Comparison of ENCODE assay signal across 15 cellular contexts in the genomic region with DNA sequence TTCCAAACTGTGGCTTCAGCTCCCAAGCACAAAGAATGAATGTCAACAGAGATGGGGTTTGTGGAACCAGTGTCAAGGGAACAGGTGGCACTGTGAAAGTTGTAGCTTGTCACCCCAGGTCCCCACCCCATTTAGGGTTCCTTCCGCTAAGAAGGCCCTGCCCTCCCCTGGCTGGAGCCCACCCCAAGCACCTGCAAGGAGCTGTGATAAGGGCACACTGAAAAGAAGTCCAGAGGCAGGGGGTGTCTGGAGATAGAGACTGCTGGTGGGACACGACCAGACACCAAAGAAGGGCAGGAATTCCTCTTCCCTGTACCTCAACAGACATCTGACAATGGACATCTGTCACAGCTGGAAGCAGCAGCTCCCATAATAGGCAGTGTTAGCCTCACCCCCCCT. TPM values are rescaled to one million over a fixed set of nuclear protein-coding genes. Genes with fewer than 3 reads are reported as not detected.
"Had no signal": no experiment of that assay in that cellular context is flagged by ENCODE, and none has a peak within 500 bp of the region (broad histone marks: within the 10 kb centered on the region; RNA-seq: fewer than 3 reads in every experiment).

No MANE protein-coding gene starts in this region.

- H3K4me1 ChIP-seq: parathyroid adenoma, SJCRH30 had no signal

- ATAC-seq: activated CD4-positive, alpha-beta T cell treated with anti-CD3 and anti-CD28 coated beads for 36 hours; activated naive CD4-positive, alpha-beta T cell treated with anti-CD3 and anti-CD28 coated beads, Interleukin-2, amount 50 U/mL, for 72 hours; activated T-helper 17 cell treated with anti-CD3 and anti-CD28 coated beads, Interleukin-2, amount 50 U/mL, for 72 hours; left ventricle myocardium superior had no signal

- H3K36me3 Mint-ChIP-seq: activated naive CD4-positive, alpha-beta T cell treated with anti-CD3 and anti-CD28 coated beads, Interleukin-2, amount 50 U/mL, for 72 hours; neural progenitor cell had no signal

- H3K4me3 Mint-ChIP-seq: activated CD4-positive, alpha-beta memory T cell treated with anti-CD3 and anti-CD28 coated beads, Interleukin-2, amount 10 ng/mL, durations not matched to agents 7 days and 5 days; activated CD4-positive, alpha-beta T cell treated with anti-CD3 and anti-CD28 coated beads for 36 hours; activated T-helper 17 cell treated with anti-CD3 and anti-CD28 coated beads, Interleukin-2, amount 50 U/mL, for 72 hours had no signal

- H3K36me3 ChIP-seq: ascending aorta, heart right ventricle, neural progenitor cell, SJCRH30 had no signal

- DNase-seq: activated CD4-positive, alpha-beta memory T cell treated with anti-CD3 and anti-CD28 coated beads, Interleukin-2, amount 10 ng/mL, durations not matched to agents 7 days and 5 days; activated CD4-positive, alpha-beta T cell treated with anti-CD3 and anti-CD28 coated beads for 36 hours; foreskin melanocyte; heart right ventricle; retina; SJCRH30; small intestine; trophoblast cell had no signal

- H2AFZ ChIP-seq: neural progenitor cell had no signal

- H3K9me3 ChIP-seq: ascending aorta, heart right ventricle, SJCRH30 had no signal

- H3K4me3 ChIP-seq: ascending aorta, heart right ventricle, SJCRH30 had no signal

- H3K27ac ChIP-seq: ascending aorta, neural progenitor cell, parathyroid adenoma, SJCRH30 had no signal

- H3K27ac Mint-ChIP-seq: activated CD4-positive, alpha-beta memory T cell treated with anti-CD3 and anti-CD28 coated beads, Interleukin-2, amount 10 ng/mL, durations not matched to agents 7 days and 5 days; activated CD4-positive, alpha-beta T cell treated with anti-CD3 and anti-CD28 coated beads for 36 hours; activated naive CD4-positive, alpha-beta T cell treated with anti-CD3 and anti-CD28 coated beads, Interleukin-2, amount 50 U/mL, for 72 hours; activated T-helper 17 cell treated with anti-CD3 and anti-CD28 coated beads, Interleukin-2, amount 50 U/mL, for 72 hours; neural progenitor cell had no signal

- H3K9ac ChIP-seq: neural progenitor cell, parathyroid adenoma had no signal

- H3K27me3 ChIP-seq: SJCRH30 had no signal

- H3K9me3 Mint-ChIP-seq: activated CD4-positive, alpha-beta memory T cell treated with anti-CD3 and anti-CD28 coated beads, Interleukin-2, amount 10 ng/mL, durations not matched to agents 7 days and 5 days; activated naive CD4-positive, alpha-beta T cell treated with anti-CD3 and anti-CD28 coated beads, Interleukin-2, amount 50 U/mL, for 72 hours; activated T-helper 17 cell treated with anti-CD3 and anti-CD28 coated beads, Interleukin-2, amount 50 U/mL, for 72 hours had no signal

- H3K79me2 ChIP-seq: parathyroid adenoma had no signal

RNA-seq across cellular contexts. Expression of a gene that starts 4.5 kb away (rescaled TPM):
- total RNA-seq: activated CD4-positive, alpha-beta memory T cell treated with anti-CD3 and anti-CD28 coated beads, Interleukin-2, amount 10 ng/mL, durations not matched to agents 7 days and 5 days; activated CD4-positive, alpha-beta T cell treated with anti-CD3 and anti-CD28 coated beads for 36 hours; activated naive CD4-positive, alpha-beta T cell treated with anti-CD3 and anti-CD28 coated beads, Interleukin-2, amount 50 U/mL, for 72 hours; activated T-helper 17 cell treated with anti-CD3 and anti-CD28 coated beads, Interleukin-2, amount 50 U/mL, for 72 hours; SJCRH30; T-helper 2 cell treated with Interferon-gamma antibody and Interleukin-4, amounts not matched to agents 100 ng/mL and 5 ng/mL, for 36 hours had no signal
